Comparison of ENCODE assay signal across 16 cellular contexts in genomic region chr12:58541300-58541690, GRCh38.
DNase-seq lines count a peak whose midpoint lies in the region; ATAC-seq and TF ChIP-seq lines count a peak whose summit lies in the region.
"Had no signal": no experiment of that assay in that cellular context is flagged by ENCODE, and none has a peak within 500 bp of the region (broad histone marks: within the 10 kb centered on the region; RNA-seq: fewer than 3 reads in every experiment).

No MANE protein-coding gene starts in this region.

- no peaks in the 10 kb centered on the region for H3K27me3 ChIP-seq in adipocyte (replicated peaks; ENCODE audit: control insufficient read depth, insufficient read depth, low read length)
- H3K27me3 ChIP-seq in vagina, result no peaks in the 10 kb centered on the region
- H3K27me3 ChIP-seq: gastroesophageal sphincter, tibial nerve had no signal

- no peak for TF ChIP-seq POLR2A in vagina (IDR thresholded peaks at IDR 0.05)

- H3K36me3 ChIP-seq in HEK293 (ENCODE audit: control insufficient read depth in 2 of 2, insufficient read depth in 1 of 2, low read length in 2 of 2) (no peaks in the 10 kb centered on the region), adipocyte (ENCODE audit: control insufficient read depth, insufficient read depth, low read length, severe bottlenecking) (no peaks in the 10 kb centered on the region), vagina (no peaks in the 10 kb centered on the region)
- H3K36me3 ChIP-seq: gastroesophageal sphincter, tibial nerve had no signal

- DNase-seq in adipocyte (ENCODE audit: low read depth) (no peak), glomerular visceral epithelial cell (ENCODE audit: extremely low spot score) (peak; percentile 21), vagina (ENCODE audit: extremely low spot score in 2 of 2) (no peak), NCI-H1930 (lab: John Stamatoyannopoulos, UW) (no peak), H4 (ENCODE audit: low spot score) (no peak)
- DNase-seq: activated effector memory CD4-positive, alpha-beta T cell treated with anti-CD3 and anti-CD28 coated beads, Interleukin-2, amount 50 U/mL, for 16 hours; kidney glomerular epithelial cell; MM.1S; small intestine; stimulated activated CD4-positive, alpha-beta T cell treated with anti-CD3 and anti-CD28 coated beads, Interleukin-2, amount 100 ng/mL, for 48 hours; stimulated activated naive CD4-positive, alpha-beta T cell treated with Interleukin-2 at 50 U/mL for 16 hours had no signal

- no peaks in the 10 kb centered on the region for H3K4me1 ChIP-seq in HEK293 (ENCODE audit: control insufficient read depth, insufficient read depth, low read length)
- peaks cover 20% of the 10 kb centered on the region for H3K4me1 ChIP-seq in adipocyte (ENCODE audit: control insufficient read depth, insufficient read depth, low read length)
- peaks cover 7% of the 10 kb centered on the region for H3K4me1 ChIP-seq in vagina

- peak overlapping the region; percentile 74 for H3K9ac ChIP-seq in adipocyte (ENCODE audit: low read length)

- H3K9me3 ChIP-seq in HEK293 (ENCODE audit: control insufficient read depth, insufficient read depth, low read depth, low read length), result no peaks in the 10 kb centered on the region
- no peaks in the 10 kb centered on the region for H3K9me3 ChIP-seq in adipocyte (ENCODE audit: control insufficient read depth, low read length)
- H3K9me3 ChIP-seq in vagina, result no peaks in the 10 kb centered on the region
- H3K9me3 ChIP-seq: gastroesophageal sphincter, tibial nerve had no signal

- POLR2A ChIA-PET in HEK293 (lab: Yijun Ruan, JAX), result no interaction called here

- TF ChIP-seq CTCF in HEK293 (tag by site-specific recombination; IDR thresholded peaks at IDR 0.05) (no peak), vagina (IDR thresholded peaks at IDR 0.05) (no peak)

- ATAC-seq in GM21737 (IDR thresholded peaks at IDR 0.05; ENCODE audit: unreplicated experiment), result no peak

- no peak overlapping the region for H3K4me3 ChIP-seq in HEK293 (ENCODE audit: low read depth, low read length)
- H3K4me3 ChIP-seq in adipocyte (ENCODE audit: low read length), result peak overlapping the region; percentile 6
- no peak overlapping the region for H3K4me3 ChIP-seq in vagina
- H3K4me3 ChIP-seq: gastroesophageal sphincter, tibial nerve had no signal

- intact Hi-C loops in vagina (cut with DNase I), result no loop called here

- H3K27ac ChIP-seq in HEK293 (ENCODE audit: extremely low read depth, low read depth, low read length) (no peak overlapping the region), vagina (peak overlapping the region; percentile 14)
- H3K27ac ChIP-seq: HL-60, tibial nerve had no signal

- CTCF ChIA-PET in HEK293 (lab: Yijun Ruan, JAX), result interaction anchor here (0.6 to 4.0 kb wide), 37 partner anchors 8 to 626 kb away, joined by 3 to 48 read pairs (median 4); no protein-coding TSS in a partner anchor

TF ChIP-seq in HEK293, 187 proteins besides CTCF, POLR2A, EP300 and RAD21:
- no peak for TF ChIP-seq ZNF239 (tag by site-specific recombination; IDR thresholded peaks at IDR 0.05)
- TF ChIP-seq ZNF558 (tag by site-specific recombination; IDR thresholded peaks at IDR 0.05), result 0 out of 2 replicates have a peak, but pooled peaks have one; percentile 27
